8 cellular contexts compared by ENCODE assay signal in the genomic region with DNA sequence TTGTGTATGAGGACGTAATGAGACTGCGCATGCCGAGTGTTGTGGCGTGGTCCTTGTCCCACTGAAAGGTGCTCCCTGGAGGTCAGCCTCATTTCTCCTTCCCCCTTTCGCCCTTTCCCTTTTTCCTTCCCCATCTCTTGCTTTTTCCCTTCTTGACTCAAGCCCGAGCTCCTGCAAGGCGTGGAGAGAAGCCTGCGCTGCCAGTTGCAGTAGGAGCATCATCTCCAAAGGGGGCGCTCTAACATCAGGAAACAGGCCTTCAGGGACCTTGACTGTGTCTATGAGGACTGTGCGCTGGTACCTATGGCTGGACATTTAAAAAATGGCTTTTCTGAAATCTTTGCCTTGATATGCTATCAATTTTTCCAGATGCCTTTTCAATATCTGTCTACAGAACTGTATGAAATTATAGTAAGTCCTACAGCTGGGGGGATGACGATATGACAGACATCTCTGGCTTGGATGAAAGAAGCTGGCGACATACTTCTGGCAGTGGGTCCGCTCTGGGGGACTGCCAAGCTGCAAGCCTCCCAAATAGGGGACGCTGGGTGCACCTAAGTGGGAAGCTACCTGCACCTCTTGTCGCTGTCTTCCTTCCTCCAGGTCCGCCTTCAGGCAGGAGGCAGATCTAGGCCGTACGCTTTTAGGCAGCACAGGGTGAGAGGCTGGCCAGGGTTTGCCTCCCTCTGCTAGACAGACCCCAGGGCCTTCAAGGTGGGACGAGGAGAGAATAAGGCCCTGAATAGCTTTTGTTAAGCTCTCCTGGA.
DNase-seq lines count a peak whose midpoint lies in the region; ATAC-seq and TF ChIP-seq lines count a peak whose summit lies in the region.

No MANE protein-coding gene starts in this region.

- peak; percentile 38 for ATAC-seq in Right ventricle myocardium inferior
- no peak for ATAC-seq in HG03469 (IDR thresholded peaks at IDR 0.05; ENCODE audit: unreplicated experiment)

- CTCF ChIA-PET in SK-N-SH (lab: Yijun Ruan, JAX), result interaction anchor here (0.5 to 3.5 kb wide), 90 partner anchors 11 to 1964 kb away, joined by 3 to 27 read pairs (median 4); partner anchors contain the start of gene CADM1

- H3K9me2 ChIP-seq in SK-N-SH, result no peaks in the 10 kb centered on the region

- H2AFZ ChIP-seq in SK-N-SH (ENCODE audit: low read depth), result no peak overlapping the region

- no peaks in the 10 kb centered on the region for H3F3A ChIP-seq in SK-N-SH (replicated peaks; ENCODE audit: insufficient read depth)

- H3K79me2 ChIP-seq in SK-N-SH (ENCODE audit: insufficient read depth), result no peaks in the 10 kb centered on the region

- TF ChIP-seq POLR2A in vagina (IDR thresholded peaks at IDR 0.05), result no peak

- no peak overlapping the region; a peak in 1 of 4 replicates for H3K27ac ChIP-seq in SK-N-SH (ENCODE audit: low read depth in 2 of 2, low read length in 1 of 2)
- no peak overlapping the region for H3K27ac ChIP-seq in vagina

- peak overlapping the region in 1 of 2 experiments; percentile 44; a peak in 1 of 4 replicates for H3K4me3 ChIP-seq in SK-N-SH (ENCODE audit: low read depth in 2 of 2, low read length in 1 of 2)
- no peak overlapping the region for H3K4me3 ChIP-seq in vagina

- POLR2A ChIA-PET in SK-N-SH (lab: Yijun Ruan, JAX), result interaction anchor here (1.3 kb wide), 2 partner anchors 728 to 1726 kb away, joined by 3 read pairs; no protein-coding TSS in a partner anchor

- no peak overlapping the region for H3K4me2 ChIP-seq in SK-N-SH

- H3K9ac ChIP-seq in SK-N-SH, result no peak overlapping the region

- intact Hi-C loops in Right ventricle myocardium inferior (cut with DNase I), result loop anchor here (1.0 to 5.0 kb wide), 2 partner anchors 179 to 548 kb away; no protein-coding TSS in a partner anchor
- intact Hi-C loops in cardiac septum (cut with DNase I), result loop anchor here (2.0 to 10.0 kb wide), 2 partner anchors 178 to 380 kb away; no protein-coding TSS in a partner anchor
- intact Hi-C loops in head of caudate nucleus (cut with DNase I), result no loop called here
- intact Hi-C loops in vagina (cut with DNase I), result no loop called here

- no peaks in the 10 kb centered on the region for H3K27me3 ChIP-seq in SK-N-SH (ENCODE audit: insufficient read depth)
- no peaks in the 10 kb centered on the region for H3K27me3 ChIP-seq in vagina

- H4K20me1 ChIP-seq in SK-N-SH (ENCODE audit: insufficient read depth), result no peaks in the 10 kb centered on the region

- TF ChIP-seq EP300 in SK-N-SH (IDR thresholded peaks at IDR 0.05; ENCODE audit: borderline replicate concordance in 1 of 2, low read depth in 1 of 2, low read length in 1 of 2), result peak in 1 of 2 experiments; percentile 29; a peak in 1 of 4 replicates

- H3K9me3 ChIP-seq in SK-N-SH (no peaks in the 10 kb centered on the region), vagina (no peaks in the 10 kb centered on the region)

- H3K4me1 ChIP-seq in SK-N-SH (ENCODE audit: control insufficient read depth in 1 of 2, insufficient read depth in 2 of 2, low read depth in 1 of 2, low read length in 1 of 2) (peaks cover 0 to 27% of the 10 kb centered on the region in 2 experiments; a peak in 2 of 4 replicates), vagina (no peaks in the 10 kb centered on the region)

- H3K36me3 ChIP-seq in SK-N-SH (replicated peaks in 1 of 2; ENCODE audit: control insufficient read depth in 1 of 2, insufficient read depth in 2 of 2, low read length in 1 of 2) (no peaks in the 10 kb centered on the region), vagina (no peaks in the 10 kb centered on the region)

- 35% methylated on average over 18 of the region's 19 CpGs for WGBS in SK-N-SH (ENCODE audit: low lambda C conversion rate)

- peak; percentile 65 for TF ChIP-seq CTCF in SK-N-SH (IDR thresholded peaks at IDR 0.05)
- peak in 1 of 3 experiments; percentile 17 for TF ChIP-seq CTCF in vagina (IDR thresholded peaks at IDR 0.05)

- peak; percentile 94 for TF ChIP-seq RAD21 in SK-N-SH (IDR thresholded peaks at IDR 0.05; ENCODE audit: low read length)

- no peak for DNase-seq in Right ventricle myocardium inferior (ENCODE audit: missing footprints)
- no peak for DNase-seq in cardiac septum (ENCODE audit: low spot score)
- DNase-seq in NAMALWA (ENCODE audit: low spot score), result peak; percentile 58
- peak; percentile 75 for DNase-seq in SK-N-SH
- DNase-seq in head of caudate nucleus, result peak; percentile 32 to 85 (median 66)
- DNase-seq in retina, result peak; percentile 90
- no peak for DNase-seq in vagina (ENCODE audit: extremely low spot score in 2 of 2)

TF ChIP-seq in SK-N-SH, 30 proteins besides CTCF, POLR2A, EP300 and RAD21:
- TF ChIP-seq RXRA (IDR thresholded peaks at IDR 0.05; ENCODE audit: borderline replicate concordance, low read depth) (no peak), SMC3 (IDR thresholded peaks at IDR 0.05; ENCODE audit: low read depth, low read length) (peak; percentile 67), GATA2 (CRISPR knock-in tag; IDR thresholded peaks at IDR 0.05) (peak; percentile 17; the same call in 1 of the 2 replicates)

Comparison
In these comparisons a context has a peak if more than half of its experiments do, and no peak if none do; other contexts are left out.
1. DNase-seq: peak in NAMALWA (single experiment), SK-N-SH (single experiment), head of caudate nucleus (42 of 42) and retina (single experiment); none in Right ventricle myocardium inferior (single experiment), cardiac septum (single experiment) and vagina (0 of 2).
2. intact Hi-C loops: an anchor here in Right ventricle myocardium inferior (1.0 to 5.0 kb wide) and cardiac septum (2.0 to 10.0 kb wide); none called in head of caudate nucleus and vagina.